In genomic region chr2:97645112-97645699, GRCh38 we compare ENCODE assay signal across 8 cellular contexts. TPM values are rescaled to one million over a fixed set of nuclear protein-coding genes. Genes with fewer than 3 reads are reported as not detected.
A peak's percentile ranks its signal among the peaks of the same experiment; 100 is the strongest.
DNase-seq lines count a peak whose midpoint lies in the region; TF ChIP-seq lines count a peak whose summit lies in the region.

No MANE protein-coding gene starts in this region.

- H3K4me1 ChIP-seq in adrenal gland (replicated peaks in 1 of 2), result peaks cover 6 to 20% of the 10 kb centered on the region in 2 donors

- no peaks in the 10 kb centered on the region for H3K27me3 ChIP-seq in adrenal gland

- peaks cover 0 to 25% of the 10 kb centered on the region in 2 donors for H3K36me3 ChIP-seq in adrenal gland (replicated peaks in 1 of 2)

- peaks cover 33% of the 10 kb centered on the region for H3K36me3 Mint-ChIP-seq in stimulated activated naive CD8-positive, alpha-beta T cell treated with anti-CD3 and anti-CD28 coated beads, Interleukin-15, Interleukin-2, amounts not matched to agents 100 ng/mL and 50 ng/mL, for 24 hours (ENCODE audit: low read depth)

- H3K9me3 Mint-ChIP-seq in stimulated activated naive CD8-positive, alpha-beta T cell treated with anti-CD3 and anti-CD28 coated beads, Interleukin-15, Interleukin-2, amounts not matched to agents 100 ng/mL and 50 ng/mL, for 24 hours, result no peaks in the 10 kb centered on the region

- WGBS in adrenal gland, 4 donors, result 6 to 8% (median 7%) methylated on average over 14 to 19 of the region's 19 CpGs

- peaks cover 20% of the 10 kb centered on the region for H3K4me1 Mint-ChIP-seq in stimulated activated naive CD8-positive, alpha-beta T cell treated with anti-CD3 and anti-CD28 coated beads, Interleukin-15, Interleukin-2, amounts not matched to agents 100 ng/mL and 50 ng/mL, for 24 hours (ENCODE audit: low read depth)

- DNase-seq in NCI-H1092 treated with DMSO at 0.1 percent for 48 hours (lab: John Stamatoyannopoulos, UW), result peak; percentile 28
- no peak for DNase-seq in NCI-H1092 (lab: John Stamatoyannopoulos, UW)
- DNase-seq in HEK293T (ENCODE audit: extremely low spot score), result no peak
- DNase-seq in MV-4-11 (lab: John Stamatoyannopoulos, UW), result peak; percentile 36
- DNase-seq in adrenal gland, result peak in 2 of 7 donors; percentile 50 to 73
- DNase-seq in iris pigment epithelial cell (ENCODE audit: low read depth), result peak; percentile 11
- DNase-seq in NCI-H1436 treated with DMSO at 0.1 percent for 48 hours (lab: John Stamatoyannopoulos, UW), result no peak

- no peaks in the 10 kb centered on the region for H3K27me3 Mint-ChIP-seq in stimulated activated naive CD8-positive, alpha-beta T cell treated with anti-CD3 and anti-CD28 coated beads, Interleukin-15, Interleukin-2, amounts not matched to agents 100 ng/mL and 50 ng/mL, for 24 hours

- TF ChIP-seq CTCF in adrenal gland (IDR thresholded peaks at IDR 0.05), result no peak

- intact Hi-C loops in adrenal gland (cut with DNase I), result loop anchor here in 1 of 2 donors (10.0 kb wide), 1 partner anchor 50 kb away; no protein-coding TSS in a partner anchor

- TF ChIP-seq POLR2A in adrenal gland (IDR thresholded peaks at IDR 0.05), result no peak

- peak overlapping the region; percentile 90 for H3K4me3 Mint-ChIP-seq in stimulated activated naive CD8-positive, alpha-beta T cell treated with anti-CD3 and anti-CD28 coated beads, Interleukin-15, Interleukin-2, amounts not matched to agents 100 ng/mL and 50 ng/mL, for 24 hours

- peak overlapping the region; percentile 99 for H3K27ac Mint-ChIP-seq in stimulated activated naive CD8-positive, alpha-beta T cell treated with anti-CD3 and anti-CD28 coated beads, Interleukin-15, Interleukin-2, amounts not matched to agents 100 ng/mL and 50 ng/mL, for 24 hours

- H3K9me3 ChIP-seq in adrenal gland (replicated peaks in 1 of 3), result no peaks in the 10 kb centered on the region

- peak overlapping the region; percentile 89 to 96 (median 93) for H3K27ac ChIP-seq in adrenal gland

- POLR2A ChIA-PET in HEK293T (lab: Yijun Ruan, JAX), result interaction anchor here (0.8 to 6.0 kb wide), 10 partner anchors 9 to 55 kb away, joined by 3 to 164 read pairs (median 9); partner anchors contain the start of genes ACTR1B and ANKRD36B

- CTCF ChIA-PET in HEK293T (lab: Yijun Ruan, JAX), result interaction anchor here (0.8 kb wide), 1 partner anchor 20 kb away, joined by 6 read pairs; no protein-coding TSS in a partner anchor

- peak overlapping the region; percentile 6 to 98 (median 36) for H3K4me3 ChIP-seq in adrenal gland

TF ChIP-seq in HEK293T, 16 proteins besides CTCF, POLR2A, EP300 and RAD21:
- TF ChIP-seq FOXK2 (IDR thresholded peaks at IDR 0.05), result no peak
- no peak for TF ChIP-seq NFRKB (IDR thresholded peaks at IDR 0.05)
- peak; percentile 42; the same call in 1 of the 2 replicates for TF ChIP-seq L3MBTL2 (conservative IDR thresholded peaks at IDR 0.05)
TF ChIP-seq in HEK293T: peak in this region for 1.

RNA-seq across cellular contexts. Expression of gene COX5B, which starts 0.7 kb away (rescaled TPM):
- total RNA-seq in adrenal gland, result 1,000 to 10,000 TPM in 1 of 8 donors, 100 to 1,000 TPM in 7; 334 to 1,355 (median 387) TPM
- 1,000 to 10,000 TPM in 2 of 3 donors, 100 to 1,000 TPM in 1; 198 to 1,683 (median 1,036) TPM for polyA plus RNA-seq in adrenal gland

RNA-seq across cellular contexts. Expression of gene ACTR1B, which starts 18.6 kb away (rescaled TPM):
- total RNA-seq in adrenal gland, result 100 to 1,000 TPM in 5 of 8 donors, 10 to 100 TPM in 3; 72.1 to 130 (median 103) TPM
- 100 to 1,000 TPM in 1 of 3 donors, 10 to 100 TPM in 2; 39.0 to 105 (median 88.6) TPM for polyA plus RNA-seq in adrenal gland

RNA-seq across cellular contexts. Expression of gene C2orf92, which starts 24.3 kb away (rescaled TPM):
- 10 to 100 TPM in 1 of 8 donors, 1 to 10 TPM in 7; 1.2 to 29.3 (median 4.9) TPM for total RNA-seq in adrenal gland
- polyA plus RNA-seq in adrenal gland, result 10 to 100 TPM in 2 of 3 donors, 1 to 10 TPM in 1; 4.1 to 50.0 (median 21.8) TPM

RNA-seq across cellular contexts. Expression of gene ANKRD36B, which starts 55.5 kb away (rescaled TPM):
- 100 to 1,000 TPM in 1 of 8 donors, 10 to 100 TPM in 3, 1 to 10 TPM in 4; 6.5 to 122 (median 9.5) TPM for total RNA-seq in adrenal gland
- 10 to 100 TPM in 2 of 3 donors, 1 to 10 TPM in 1; 3.2 to 63.5 (median 13.0) TPM for polyA plus RNA-seq in adrenal gland

Comparison
In these comparisons a context has a peak if more than half of its experiments do, and no peak if none do; other contexts are left out.
1. DNase-seq: peak in NCI-H1092 treated with DMSO at 0.1 percent for 48 hours (single experiment), MV-4-11 (single experiment) and iris pigment epithelial cell (single experiment); none in NCI-H1092 (single experiment), HEK293T (single experiment) and NCI-H1436 treated with DMSO at 0.1 percent for 48 hours (single experiment).